ENCODE assay signal across 19 cellular contexts in the genomic region with DNA sequence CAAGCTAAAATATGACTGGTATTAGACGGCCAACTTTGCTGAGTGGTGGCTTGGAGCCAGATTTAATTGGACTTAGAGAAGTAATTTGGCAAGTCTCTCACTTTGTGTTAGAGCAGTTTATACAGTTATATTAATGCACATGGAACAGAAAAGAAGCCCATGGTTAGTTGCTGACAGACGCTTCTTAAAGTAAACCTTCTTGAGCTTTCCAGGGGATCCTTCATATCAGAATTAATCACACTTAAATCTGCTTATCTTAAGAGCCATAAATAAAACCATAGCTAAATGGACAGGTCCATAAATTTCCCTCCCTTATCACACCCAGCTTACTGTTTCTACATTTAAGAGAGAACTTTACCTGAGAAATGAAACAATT. TPM values are rescaled to one million over a fixed set of nuclear protein-coding genes. Genes with fewer than 3 reads are reported as not detected.
DNase-seq lines count a peak whose midpoint lies in the region; ATAC-seq and TF ChIP-seq lines count a peak whose summit lies in the region.
"Had no signal": no experiment of that assay in that cellular context is flagged by ENCODE, and none has a peak within 500 bp of the region (broad histone marks: within the 10 kb centered on the region; RNA-seq: fewer than 3 reads in every experiment).

No MANE protein-coding gene starts in this region.

- no peaks in the 10 kb centered on the region for H3K36me3 ChIP-seq in HCT116 (ENCODE audit: control insufficient read depth in 1 of 2, insufficient read depth in 2 of 2, low read length in 2 of 2)
- no peaks in the 10 kb centered on the region for H3K36me3 ChIP-seq in PC-3 (ENCODE audit: low read depth, low read length)
- no peaks in the 10 kb centered on the region for H3K36me3 ChIP-seq in thoracic aorta
- H3K36me3 ChIP-seq: heart right ventricle had no signal

- H3K79me2 ChIP-seq in HCT116 (ENCODE audit: insufficient read depth, low read length) = no peaks in the 10 kb centered on the region
- no peaks in the 10 kb centered on the region for H3K79me2 ChIP-seq in PC-3 (ENCODE audit: low read length)

- RAD21 ChIA-PET in HCT116 (lab: Charles Lee; ENCODE audit: low non-redundant PET in 1 of 2, low total read pairs in 2 of 2, uncharacterized antibody in 2 of 2, unreplicated experiment in 2 of 2) = no interaction called here

- BruUV-seq in HCT116 (replicated peaks; lab: Mats Ljungman, UMichigan) = no TSS peak
- BruUV-seq in PC-3 (replicated peaks; lab: Mats Ljungman, UMichigan) = no TSS peak

- H3K9me3 ChIP-seq in HCT116 (ENCODE audit: control insufficient read depth in 1 of 2, insufficient read depth in 1 of 2, low read depth in 1 of 2, low read length in 2 of 2) (no peaks in the 10 kb centered on the region), PC-3 (ENCODE audit: low read length) (no peaks in the 10 kb centered on the region), thoracic aorta (no peaks in the 10 kb centered on the region)
- H3K9me3 ChIP-seq: heart right ventricle, testis had no signal

- peaks cover 3% of the 10 kb centered on the region for H3F3A ChIP-seq in PC-3 (ENCODE audit: low read length, unreplicated experiment)

- H2AFZ ChIP-seq in HCT116 (ENCODE audit: low read depth, low read length, poor library complexity, severe bottlenecking) = peak overlapping the region; percentile 24
- no peak overlapping the region for H2AFZ ChIP-seq in PC-3 (ENCODE audit: low read length)
- H2AFZ ChIP-seq: GM23338 had no signal

- intact Hi-C loops in HCT116 (cut with micrococcal nuclease) = loop anchor here (10.0 kb wide), 1 partner anchor 279 kb away; the partner anchor contains the start of gene DDX47
- intact Hi-C loops in PC-3 (cut with micrococcal nuclease) = loop anchor here (1.0 to 10.0 kb wide), 4 partner anchors 49 to 289 kb away; partner anchors contain the start of gene FAM234B

- H3K9ac ChIP-seq in HCT116 (ENCODE audit: low read length) (peak overlapping the region; percentile 37), PC-3 (ENCODE audit: low read length) (no peak overlapping the region)

- TF ChIP-seq POLR2A in HCT116 (IDR thresholded peaks at IDR 0.05; ENCODE audit: borderline replicate concordance, extremely low read depth, insufficient read depth, insufficient read length) = no peak

- no peaks in the 10 kb centered on the region for H4K20me1 ChIP-seq in HCT116 (ENCODE audit: insufficient read depth)
- no peaks in the 10 kb centered on the region for H4K20me1 ChIP-seq in PC-3 (ENCODE audit: low read length)

- H3K4me2 ChIP-seq in HCT116 (ENCODE audit: low read length) (peak overlapping the region; percentile 68), PC-3 (ENCODE audit: low read length) (peak overlapping the region; percentile 74)
- H3K4me2 ChIP-seq: GM23338 had no signal

- no peaks in the 10 kb centered on the region for H3K9me2 ChIP-seq in HCT116 (ENCODE audit: insufficient read depth)
- no peaks in the 10 kb centered on the region for H3K9me2 ChIP-seq in PC-3 (replicated peaks; ENCODE audit: low read length)

- TF ChIP-seq CTCF in HCT116 (IDR thresholded peaks at IDR 0.05 in 2 of 3, conservative IDR thresholded peaks at IDR 0.05 in 1 of 3; ENCODE audit: borderline replicate concordance in 1 of 3, insufficient read depth in 1 of 3, low read depth in 2 of 3, low read length in 2 of 3) (no peak), PC-3 (conservative IDR thresholded peaks at IDR 0.05; ENCODE audit: low read depth, low read length) (no peak), thoracic aorta (IDR thresholded peaks at IDR 0.05) (no peak)

- H3K27ac ChIP-seq in HCT116 (ENCODE audit: low read depth, low read length) = no peak overlapping the region; the same call in 1 of the 2 replicates
- H3K27ac ChIP-seq in PC-3 (ENCODE audit: low read length) = peak overlapping the region; percentile 63
- H3K27ac ChIP-seq in epithelial cell of prostate = peak overlapping the region; percentile 38
- peak overlapping the region; percentile 7 to 13 for H3K27ac ChIP-seq in thoracic aorta
- H3K27ac ChIP-seq: heart right ventricle, testis had no signal

- TF ChIP-seq RAD21 in HCT116 (IDR thresholded peaks at IDR 0.05; ENCODE audit: low read depth) = no peak

- H3K27me3 ChIP-seq in HCT116 (ENCODE audit: insufficient read depth, low read length) (no peaks in the 10 kb centered on the region), PC-3 (ENCODE audit: low read length) (no peaks in the 10 kb centered on the region), thoracic aorta (replicated peaks; ENCODE audit: insufficient read depth) (no peaks in the 10 kb centered on the region)
- H3K27me3 ChIP-seq: heart right ventricle, testis had no signal

- CTCF ChIA-PET in HCT116 (lab: Charles Lee) = no interaction called here
- CTCF ChIA-PET in PC-3 (lab: Charles Lee) = no interaction called here

- ATAC-seq in HCT116 (no peak), PC-3 (no peak), thoracic aorta (ENCODE audit: insufficient number of reproducible peaks, low FRiP score, low read depth) (no peak), GM18498 (IDR thresholded peaks at IDR 0.05; ENCODE audit: unreplicated experiment) (no peak), HG02973 (IDR thresholded peaks at IDR 0.05; ENCODE audit: unreplicated experiment) (no peak), HG02970 (IDR thresholded peaks at IDR 0.05; ENCODE audit: low FRiP score, unreplicated experiment) (no peak)
- ATAC-seq: GM23338, heart right ventricle had no signal

- peak overlapping the region in 1 of 2 experiments; percentile 20; a peak in 2 of 4 replicates for H3K4me3 ChIP-seq in HCT116 (replicated peaks in 1 of 2; ENCODE audit: low read depth in 1 of 2, low read length in 2 of 2)
- H3K4me3 ChIP-seq in PC-3 (ENCODE audit: low read length) = peak overlapping the region; percentile 13; the same call in 1 of the 2 replicates
- H3K4me3 ChIP-seq in thoracic aorta = no peak overlapping the region
- H3K4me3 ChIP-seq: GM23338, heart right ventricle, testis had no signal

- no peak for DNase-seq in HCT116 (ENCODE audit: low read depth, low spot score)
- DNase-seq in PC-3 = no peak
- no peak for DNase-seq in epithelial cell of prostate (ENCODE audit: low read depth, low spot score)
- DNase-seq in thoracic aorta (ENCODE audit: low spot score) = no peak
- DNase-seq: activated naive CD8-positive, alpha-beta T cell treated with anti-CD3 and anti-CD28 coated beads for 36 hours; activated T-cell treated with anti-CD3 and anti-CD28 coated beads, Interleukin-2, amount 50 U/mL, for 24 hours; CD8-positive, alpha-beta memory T cell; cerebellar nuclear complex; heart right ventricle; NCI-H1436; NCI-H510A; stimulated activated CD4-positive, alpha-beta T cell treated with anti-CD3 and anti-CD28 coated beads, Interleukin-15, amount 100 ng/mL, for 24 hours had no signal

- POLR2A ChIA-PET in HCT116 (lab: Charles Lee) = interaction anchor here (0.6 to 1.0 kb wide), 2 partner anchors 102 to 147 kb away, joined by 3 to 4 read pairs; partner anchors contain the start of gene EMP1
- POLR2A ChIA-PET in PC-3 (lab: Charles Lee; ENCODE audit: unreplicated experiment) = no interaction called here

- peaks cover 21 to 51% of the 10 kb centered on the region in 2 experiments for H3K4me1 ChIP-seq in HCT116 (ENCODE audit: control insufficient read depth in 1 of 2, insufficient read depth in 2 of 2, low read length in 2 of 2)
- peaks cover 50% of the 10 kb centered on the region for H3K4me1 ChIP-seq in PC-3 (ENCODE audit: insufficient read depth, low read length)
- H3K4me1 ChIP-seq in thoracic aorta (ENCODE audit: control insufficient read depth in 1 of 2, low read depth in 2 of 2) = peaks cover 18 to 34% of the 10 kb centered on the region in 2 donors

TF ChIP-seq in HCT116, 20 proteins besides CTCF, POLR2A, EP300 and RAD21:
- TF ChIP-seq ZBTB33 (IDR thresholded peaks at IDR 0.05; ENCODE audit: extremely low read depth, insufficient replicate concordance, low read length) = no peak
- no peak for TF ChIP-seq POLR2AphosphoS5 (IDR thresholded peaks at IDR 0.05; ENCODE audit: low read depth, low read length)
- no peak for TF ChIP-seq ZNF274 (IDR thresholded peaks at IDR 0.05; ENCODE audit: low read depth, low read length)
- no peak for TF ChIP-seq TCF7L2 (IDR thresholded peaks at IDR 0.05; ENCODE audit: borderline replicate concordance, extremely low read depth, insufficient read depth, insufficient read length)
- TF ChIP-seq CEBPB (IDR thresholded peaks at IDR 0.05; ENCODE audit: low read depth) = no peak
- no peak for TF ChIP-seq SIN3A (IDR thresholded peaks at IDR 0.05; ENCODE audit: low read depth)
- TF ChIP-seq ZFX (IDR thresholded peaks at IDR 0.05) = no peak
- TF ChIP-seq EZH2phosphoT487 (IDR thresholded peaks at IDR 0.05; ENCODE audit: borderline replicate concordance) = no peak
- no peak for TF ChIP-seq EGR1 (IDR thresholded peaks at IDR 0.05; ENCODE audit: low read depth)
- no peak for TF ChIP-seq SP1 (IDR thresholded peaks at IDR 0.05; ENCODE audit: low read depth)
- no peak for TF ChIP-seq CBX3 (IDR thresholded peaks at IDR 0.05; ENCODE audit: low read depth)
- no peak for TF ChIP-seq FOSL1 (IDR thresholded peaks at IDR 0.05; ENCODE audit: low read depth)
- TF ChIP-seq SRF (IDR thresholded peaks at IDR 0.05; ENCODE audit: low read depth) = no peak
- no peak for TF ChIP-seq MAX (IDR thresholded peaks at IDR 0.05)

RNA-seq across cellular contexts. Expression of gene GSG1, which starts 9.6 kb away (rescaled TPM):
- total RNA-seq in HCT116 (2021; ENCODE audit: unreplicated experiment) = not detected
- 0.13 and 0.24 TPM in 2 replicates for polyA plus RNA-seq in HCT116 (2012)
- total RNA-seq in PC-3 (2014; rRNA removed) = 0.77 TPM in 1 of 2 replicates, not detected in the other
- total RNA-seq in thoracic aorta = not detected
- total RNA-seq: activated naive CD8-positive, alpha-beta T cell treated with anti-CD3 and anti-CD28 coated beads for 36 hours; CD8-positive, alpha-beta memory T cell; heart right ventricle; posterior vena cava; T-helper 2 cell treated with Interferon-gamma antibody and Interleukin-4, amounts not matched to agents 100 ng/mL and 5 ng/mL, for 36 hours had no signal
- polyA plus RNA-seq: CD8-positive, alpha-beta memory T cell; heart right ventricle had no signal

RNA-seq across cellular contexts. Expression of gene FAM234B, which starts 49.7 kb away (rescaled TPM):
- total RNA-seq in HCT116 (2021; ENCODE audit: unreplicated experiment) = 15.9 TPM
- polyA plus RNA-seq in HCT116 (2012) = 10.5 and 11.8 TPM in 2 replicates
- 3.1 and 3.3 TPM in 2 replicates for total RNA-seq in PC-3 (2014; rRNA removed)
- total RNA-seq in thoracic aorta = 1 to 10 TPM; 4.5 to 8.5 TPM
